30 cellular contexts compared by ENCODE assay signal in genomic region chr11:30451642-30452041, GRCh38.
"Had no signal": no experiment of that assay in that cellular context is flagged by ENCODE, and none has a peak within 500 bp of the region (broad histone marks: within the 10 kb centered on the region; RNA-seq: fewer than 3 reads in every experiment).

No MANE protein-coding gene starts in this region.

- H3K27me3 ChIP-seq: ascending aorta, cardiac muscle cell had no signal

- H3K4me3 ChIP-seq: ascending aorta, cardiac muscle cell, K562 had no signal

- DNase-seq: activated CD4-positive, alpha-beta T cell treated with anti-CD3 and anti-CD28 coated beads for 48 hours; activated CD4-positive, alpha-beta T cell treated with anti-CD3 and anti-CD28 coated beads, Interleukin-2, amount 50 U/mL, for 4 hours; activated CD4-positive, CD25-positive, alpha-beta regulatory T cell treated with anti-CD3 and anti-CD28 coated beads, Interleukin-2, amount 50 U/mL, for 72 hours; activated CD8-positive, alpha-beta memory T cell treated with anti-CD3 and anti-CD28 coated beads, Interleukin-2, amount 50 U/mL, for 48 hours; activated CD8-positive, alpha-beta T cell treated with anti-CD3 and anti-CD28 coated beads, Interleukin-2, amount 10 ng/mL, durations not matched to agents 7 days and 5 days; activated effector memory CD4-positive, alpha-beta T cell treated with anti-CD3 and anti-CD28 coated beads, Interleukin-2, amount 50 U/mL, for 16 hours; activated naive CD4-positive, alpha-beta T cell treated with Interleukin-2 at 50 U/mL for 16 hours; activated naive CD8-positive, alpha-beta T cell treated with anti-CD3 and anti-CD28 coated beads, Interleukin-2, amount 50 U/mL, for 24 hours; activated T-cell treated with anti-CD3 and anti-CD28 coated beads, Interleukin-2, amount 50 U/mL, for 1 hour; amniotic stem cell; cerebellar nuclear complex; Karpas-422; NCI-H1048; NCI-H146; NCI-H187 treated with DMSO at 0.1 percent for 48 hours; NCI-H2081 treated with DMSO at 0.1 percent for 48 hours; NCI-H2227 treated with DMSO at 0.1 percent for 48 hours; NCI-H446 treated with DMSO at 0.1 percent for 48 hours; NCI-H524 treated with DMSO at 0.1 percent for 48 hours; NCI-H82; RPMI8226; SHP77 had no signal

- H3K9me3 ChIP-seq: ascending aorta had no signal

- H3K4me3 Mint-ChIP-seq: activated CD8-positive, alpha-beta T cell treated with anti-CD3 and anti-CD28 coated beads, Interleukin-2, amount 10 ng/mL, durations not matched to agents 7 days and 5 days; activated naive CD8-positive, alpha-beta T cell treated with anti-CD3 and anti-CD28 coated beads, Interleukin-2, amount 50 U/mL, for 24 hours; activated T-helper 1 cell treated with anti-CD3 and anti-CD28 coated beads, Interleukin-12 subunit alpha, Interleukin-12 subunit beta, Interleukin-2, Interleukin-4 antibody, amounts not matched to agents 30 ng/mL and 10 ng/mL and 1 ng/mL, durations not matched to agents 14 hours and 24 hours and 36 hours; T-helper 1 cell treated with Interleukin-12 subunit alpha and Interleukin-12 subunit beta and Interleukin-4 antibody, amounts not matched to agents 30 μg/mL and 1 μg/mL, for 36 hours had no signal

- H3K4me1 Mint-ChIP-seq: activated naive CD8-positive, alpha-beta T cell treated with anti-CD3 and anti-CD28 coated beads, Interleukin-2, amount 50 U/mL, for 24 hours had no signal

- FAIRE-seq: K562 had no signal

- H3K27me3 Mint-ChIP-seq: brain had no signal

- H3K27ac ChIP-seq: ascending aorta, cardiac muscle cell had no signal

- H3K27ac Mint-ChIP-seq: activated CD8-positive, alpha-beta T cell treated with anti-CD3 and anti-CD28 coated beads, Interleukin-2, amount 10 ng/mL, durations not matched to agents 7 days and 5 days; activated naive CD4-positive, alpha-beta T cell treated with anti-CD3 and anti-CD28 coated beads, Interleukin-2, amount 50 U/mL, for 72 hours; activated naive CD8-positive, alpha-beta T cell treated with anti-CD3 and anti-CD28 coated beads, Interleukin-2, amount 50 U/mL, for 24 hours; activated T-helper 1 cell treated with anti-CD3 and anti-CD28 coated beads, Interleukin-12 subunit alpha, Interleukin-12 subunit beta, Interleukin-2, Interleukin-4 antibody, amounts not matched to agents 30 ng/mL and 10 ng/mL and 1 ng/mL, durations not matched to agents 14 hours and 24 hours and 36 hours; T-helper 1 cell treated with Interleukin-12 subunit alpha and Interleukin-12 subunit beta and Interleukin-4 antibody, amounts not matched to agents 30 μg/mL and 1 μg/mL, for 36 hours had no signal

- H3K36me3 ChIP-seq: ascending aorta, cardiac muscle cell had no signal

- H3K9me3 Mint-ChIP-seq: activated naive CD4-positive, alpha-beta T cell treated with anti-CD3 and anti-CD28 coated beads, Interleukin-2, amount 50 U/mL, for 72 hours; activated naive CD8-positive, alpha-beta T cell treated with anti-CD3 and anti-CD28 coated beads, Interleukin-2, amount 50 U/mL, for 24 hours; activated T-helper 1 cell treated with anti-CD3 and anti-CD28 coated beads, Interleukin-12 subunit alpha, Interleukin-12 subunit beta, Interleukin-2, Interleukin-4 antibody, amounts not matched to agents 30 ng/mL and 10 ng/mL and 1 ng/mL, durations not matched to agents 14 hours and 24 hours and 36 hours; brain; T-helper 1 cell treated with Interleukin-12 subunit alpha and Interleukin-12 subunit beta and Interleukin-4 antibody, amounts not matched to agents 30 μg/mL and 1 μg/mL, for 36 hours had no signal

- ATAC-seq: activated CD8-positive, alpha-beta T cell treated with anti-CD3 and anti-CD28 coated beads, Interleukin-2, amount 10 ng/mL, durations not matched to agents 7 days and 5 days; activated naive CD4-positive, alpha-beta T cell treated with anti-CD3 and anti-CD28 coated beads, Interleukin-2, amount 50 U/mL, for 72 hours; activated naive CD8-positive, alpha-beta T cell treated with anti-CD3 and anti-CD28 coated beads, Interleukin-2, amount 50 U/mL, for 24 hours; K562; Panc1 had no signal

- H3K36me3 Mint-ChIP-seq: activated naive CD4-positive, alpha-beta T cell treated with anti-CD3 and anti-CD28 coated beads, Interleukin-2, amount 50 U/mL, for 72 hours; brain had no signal
